ENCODE assay signal across 20 cellular contexts in genomic region chr6:37513576-37513975, GRCh38. TPM values are rescaled to one million over a fixed set of nuclear protein-coding genes. Genes with fewer than 3 reads are reported as not detected.
A peak's percentile ranks its signal among the peaks of the same experiment; 100 is the strongest.
DNase-seq lines count a peak whose midpoint lies in the region; ATAC-seq lines count a peak whose summit lies in the region.
"Had no signal": no experiment of that assay in that cellular context is flagged by ENCODE, and none has a peak within 500 bp of the region (broad histone marks: within the 10 kb centered on the region; RNA-seq: fewer than 3 reads in every experiment).

No MANE protein-coding gene starts in this region.

- H3K27ac Mint-ChIP-seq in CD4-positive, alpha-beta memory T cell = peak overlapping the region; percentile 88 to 100 (median 99)
- H3K27ac Mint-ChIP-seq in activated naive CD8-positive, alpha-beta T cell treated with anti-CD3 and anti-CD28 coated beads for 36 hours = peak overlapping the region; percentile 65
- peak overlapping the region; percentile 43 to 99 (median 97) for H3K27ac Mint-ChIP-seq in naive thymus-derived CD4-positive, alpha-beta T cell

- H3K27ac ChIP-seq in CD4-positive, alpha-beta memory T cell (ENCODE audit: low read depth, low read length) = peak overlapping the region; percentile 99
- H3K27ac ChIP-seq in naive thymus-derived CD4-positive, alpha-beta T cell (ENCODE audit: low read depth, low read length) = peak overlapping the region; percentile 97
- H3K27ac ChIP-seq in GM23248 = no peak overlapping the region
- H3K27ac ChIP-seq: colonic mucosa, sigmoid colon, SK-N-MC, tibial nerve had no signal

- no peaks in the 10 kb centered on the region for H3K36me3 Mint-ChIP-seq in CD4-positive, alpha-beta memory T cell
- no peaks in the 10 kb centered on the region for H3K36me3 Mint-ChIP-seq in activated naive CD8-positive, alpha-beta T cell treated with anti-CD3 and anti-CD28 coated beads for 36 hours
- H3K36me3 Mint-ChIP-seq in naive thymus-derived CD4-positive, alpha-beta T cell = peaks cover 0 to 1% (median 0%) of the 10 kb centered on the region in 5 donors
- H3K36me3 Mint-ChIP-seq: naive B cell; stimulated activated naive B cell treated with anti-CD40 and anti-IgM and Interleukin-4, amounts not matched to agents 10 μg/mL and 1 μg/mL and 100 μg/mL, for 72 hours had no signal

- POLR2A ChIA-PET in CD4-positive, alpha-beta memory T cell (lab: Charles Lee; ENCODE audit: partially characterized antibody) = interaction anchor here (16.9 kb wide), 1 partner anchor 15 kb away, joined by 977 read pairs; the partner anchor contains the start of gene CCDC167
- POLR2A ChIA-PET in naive thymus-derived CD4-positive, alpha-beta T cell (lab: Charles Lee) = interaction anchor here (12.3 kb wide), 1 partner anchor 12 kb away, joined by 376 read pairs; the partner anchor contains the start of gene CCDC167

- H3K36me3 ChIP-seq in CD4-positive, alpha-beta memory T cell (ENCODE audit: insufficient read depth, low read length) = no peaks in the 10 kb centered on the region
- H3K36me3 ChIP-seq in H7 (replicated peaks; ENCODE audit: control insufficient read depth, insufficient read depth, low read length) (no peaks in the 10 kb centered on the region), GM23248 (ENCODE audit: low read depth) (no peaks in the 10 kb centered on the region)
- no peaks in the 10 kb centered on the region for H3K36me3 ChIP-seq in naive thymus-derived CD4-positive, alpha-beta T cell (ENCODE audit: control insufficient read depth in 2 of 3, insufficient read depth in 3 of 3, low read length in 3 of 3)
- H3K36me3 ChIP-seq: colonic mucosa, heart right ventricle, sigmoid colon, tibial nerve had no signal

- in situ Hi-C loops in GM23248 (cut with MboI) = no loop called here

- no peaks in the 10 kb centered on the region for H3F3A ChIP-seq in GM23248 (ENCODE audit: insufficient read depth)

- intact Hi-C loops in CD4-positive, alpha-beta memory T cell (cut with micrococcal nuclease) = no loop called here
- intact Hi-C loops in naive thymus-derived CD4-positive, alpha-beta T cell (cut with micrococcal nuclease) = loop anchor here in 1 of 2 donors (10.0 kb wide), 1 partner anchor 1069 kb away; the partner anchor contains the start of genes KCTD20 and PXT1

- no peak for ATAC-seq in naive thymus-derived CD4-positive, alpha-beta T cell
- ATAC-seq: heart right ventricle; stimulated activated naive B cell treated with anti-CD40 and anti-IgM and Interleukin-4, amounts not matched to agents 10 μg/mL and 1 μg/mL and 100 μg/mL, for 72 hours had no signal

- peak overlapping the region in 7 of 8 donors; percentile 51 to 75 (median 60) for H3K4me3 Mint-ChIP-seq in CD4-positive, alpha-beta memory T cell
- no peak overlapping the region for H3K4me3 Mint-ChIP-seq in activated naive CD8-positive, alpha-beta T cell treated with anti-CD3 and anti-CD28 coated beads for 36 hours
- H3K4me3 Mint-ChIP-seq in naive thymus-derived CD4-positive, alpha-beta T cell = peak overlapping the region in 9 of 10 donors; percentile 11 to 82 (median 48)
- H3K4me3 Mint-ChIP-seq: IgD-negative memory B cell; stimulated activated naive B cell treated with anti-CD40 and anti-IgM and Interleukin-4, amounts not matched to agents 10 μg/mL and 1 μg/mL and 100 μg/mL, for 72 hours had no signal

- peak overlapping the region in 1 of 2 donors; percentile 30 for H3K4me3 ChIP-seq in CD4-positive, alpha-beta memory T cell (ENCODE audit: low read length in 2 of 2)
- H3K4me3 ChIP-seq in H7 (ENCODE audit: insufficient read depth, low read depth, low read length) (peak overlapping the region; percentile 36; the same call in 1 of the 2 replicates), GM23248 (no peak overlapping the region)
- peak overlapping the region; percentile 55 for H3K4me3 ChIP-seq in naive thymus-derived CD4-positive, alpha-beta T cell (ENCODE audit: low read length)
- H3K4me3 ChIP-seq: colonic mucosa, heart right ventricle, sigmoid colon, SK-N-MC, tibial nerve had no signal

- no peaks in the 10 kb centered on the region for H3K9me3 ChIP-seq in CD4-positive, alpha-beta memory T cell (ENCODE audit: control insufficient read depth in 1 of 2, low read length in 2 of 2)
- no peaks in the 10 kb centered on the region for H3K9me3 ChIP-seq in naive thymus-derived CD4-positive, alpha-beta T cell (ENCODE audit: control insufficient read depth in 2 of 3, low read length in 3 of 3)
- H3K9me3 ChIP-seq in GM23248 (ENCODE audit: low read depth) = no peaks in the 10 kb centered on the region
- H3K9me3 ChIP-seq: colonic mucosa, heart right ventricle, sigmoid colon, tibial nerve had no signal

- H2AFZ ChIP-seq in GM23248 = no peak overlapping the region

- CTCF ChIA-PET in CD4-positive, alpha-beta memory T cell (lab: Charles Lee; ENCODE audit: partially characterized antibody) = interaction anchor here (1.4 to 1.6 kb wide), 2 partner anchors 11 to 24 kb away, joined by 4 to 7 read pairs; no protein-coding TSS in a partner anchor
- CTCF ChIA-PET in naive thymus-derived CD4-positive, alpha-beta T cell (lab: Charles Lee) = no interaction called here

- H3K9ac ChIP-seq in GM23248 = no peak overlapping the region

- peaks cover 0 to 2% (median 0%) of the 10 kb centered on the region in 8 donors for H3K9me3 Mint-ChIP-seq in CD4-positive, alpha-beta memory T cell
- H3K9me3 Mint-ChIP-seq in activated naive CD8-positive, alpha-beta T cell treated with anti-CD3 and anti-CD28 coated beads for 36 hours = peaks cover 1% of the 10 kb centered on the region
- peaks cover 0 to 3% (median 0%) of the 10 kb centered on the region in 11 donors for H3K9me3 Mint-ChIP-seq in naive thymus-derived CD4-positive, alpha-beta T cell
- H3K9me3 Mint-ChIP-seq: IgD-negative memory B cell had no signal

- H3K27me3 ChIP-seq in CD4-positive, alpha-beta memory T cell (ENCODE audit: insufficient read depth, low read length) = no peaks in the 10 kb centered on the region
- H3K27me3 ChIP-seq in H7 (ENCODE audit: control insufficient read depth, insufficient read depth, low read length) = peaks cover 36% of the 10 kb centered on the region
- no peaks in the 10 kb centered on the region for H3K27me3 ChIP-seq in naive thymus-derived CD4-positive, alpha-beta T cell (ENCODE audit: control insufficient read depth in 2 of 2, insufficient read depth in 2 of 2, low read length in 2 of 2)
- H3K27me3 ChIP-seq in GM23248 (replicated peaks; ENCODE audit: insufficient read depth) = peaks cover 27% of the 10 kb centered on the region
- H3K27me3 ChIP-seq: colonic mucosa had no signal

- 26% methylated on average over 10 of the region's 10 CpGs for WGBS in GM23248 (ENCODE audit: low coverage in 1 of 2, low lambda C conversion rate in 2 of 2, missing lambda C conversion rate in 2 of 2), 2 experiments

- H3K4me1 Mint-ChIP-seq in CD4-positive, alpha-beta memory T cell = peaks cover 43 to 97% (median 86%) of the 10 kb centered on the region in 4 donors
- peaks cover 68% of the 10 kb centered on the region for H3K4me1 Mint-ChIP-seq in activated naive CD8-positive, alpha-beta T cell treated with anti-CD3 and anti-CD28 coated beads for 36 hours
- H3K4me1 Mint-ChIP-seq in naive thymus-derived CD4-positive, alpha-beta T cell = peaks cover 54 to 98% (median 93%) of the 10 kb centered on the region in 7 donors

- H3K4me1 ChIP-seq in CD4-positive, alpha-beta memory T cell (ENCODE audit: insufficient read depth, low read length) = peaks cover 94% of the 10 kb centered on the region
- H3K4me1 ChIP-seq in naive thymus-derived CD4-positive, alpha-beta T cell (ENCODE audit: control insufficient read depth in 2 of 2, insufficient read depth in 2 of 2, low read length in 2 of 2) = peaks cover 66 to 78% of the 10 kb centered on the region in 2 donors
- H3K4me1 ChIP-seq in GM23248 (ENCODE audit: insufficient read depth) = no peaks in the 10 kb centered on the region

- no peak for DNase-seq in CD4-positive, alpha-beta memory T cell
- DNase-seq in H7 (peak; percentile 65), GM23248 (no peak), NCI-H82 (lab: John Stamatoyannopoulos, UW) (no peak), islet precursor cell (no peak)
- DNase-seq in activated naive CD8-positive, alpha-beta T cell treated with anti-CD3 and anti-CD28 coated beads for 36 hours = no peak
- no peak for DNase-seq in naive thymus-derived CD4-positive, alpha-beta T cell
- DNase-seq: activated CD4-positive, CD25-positive, alpha-beta regulatory T cell treated with anti-CD3 and anti-CD28 coated beads, Interleukin-2, amount 50 U/mL, for 72 hours; activated naive CD4-positive, alpha-beta T cell; colonic mucosa; heart right ventricle; kidney; naive B cell; NCI-H187; NCI-H446; sigmoid colon; stimulated activated naive B cell treated with anti-CD40 and anti-IgM and Interleukin-4, amounts not matched to agents 10 μg/mL and 1 μg/mL and 100 μg/mL, for 72 hours had no signal

- no peaks in the 10 kb centered on the region for H3K9me2 ChIP-seq in GM23248 (ENCODE audit: insufficient read depth)

- H3K27me3 Mint-ChIP-seq in CD4-positive, alpha-beta memory T cell = no peaks in the 10 kb centered on the region
- H3K27me3 Mint-ChIP-seq in activated naive CD8-positive, alpha-beta T cell treated with anti-CD3 and anti-CD28 coated beads for 36 hours = no peaks in the 10 kb centered on the region
- no peaks in the 10 kb centered on the region for H3K27me3 Mint-ChIP-seq in naive thymus-derived CD4-positive, alpha-beta T cell

- no peak overlapping the region for H3K4me2 ChIP-seq in GM23248 (ENCODE audit: unreplicated experiment)

- H3K79me2 ChIP-seq in GM23248 (ENCODE audit: insufficient read depth) = no peaks in the 10 kb centered on the region

- H4K20me1 ChIP-seq in GM23248 (ENCODE audit: insufficient read depth) = no peaks in the 10 kb centered on the region

RNA-seq across cellular contexts. Expression of gene CCDC167, which starts 13.9 kb away (rescaled TPM):
- 10 to 100 TPM; 25.1 to 27.8 TPM for total RNA-seq in CD4-positive, alpha-beta memory T cell
- polyA plus RNA-seq in CD4-positive, alpha-beta memory T cell = 100 to 1,000 TPM; 151 to 226 TPM
- 29.5 and 52.4 TPM in 2 replicates for total RNA-seq in H7 (2014; rRNA removed; shearing (Covaris generic))
- total RNA-seq in activated naive CD8-positive, alpha-beta T cell treated with anti-CD3 and anti-CD28 coated beads for 36 hours = 10 to 100 TPM; 50.0 to 51.0 TPM
- total RNA-seq in naive thymus-derived CD4-positive, alpha-beta T cell = 10 to 100 TPM; 13.8 to 55.1 (median 18.0) TPM
- polyA plus RNA-seq in naive thymus-derived CD4-positive, alpha-beta T cell = 10 to 100 TPM; 94.0 to 95.5 TPM
- 35.8 and 41.2 TPM in 2 replicates for total RNA-seq in GM23248 (2014; rRNA removed; shearing (Covaris generic))
- 48.1 and 51.0 TPM in 2 replicates for polyA plus RNA-seq in GM23248 (2016; fragmentation: Nextera tagmentation; extraction: Ambion mirVana)
